1 cellular context compared by ENCODE assay signal in the genomic region with DNA sequence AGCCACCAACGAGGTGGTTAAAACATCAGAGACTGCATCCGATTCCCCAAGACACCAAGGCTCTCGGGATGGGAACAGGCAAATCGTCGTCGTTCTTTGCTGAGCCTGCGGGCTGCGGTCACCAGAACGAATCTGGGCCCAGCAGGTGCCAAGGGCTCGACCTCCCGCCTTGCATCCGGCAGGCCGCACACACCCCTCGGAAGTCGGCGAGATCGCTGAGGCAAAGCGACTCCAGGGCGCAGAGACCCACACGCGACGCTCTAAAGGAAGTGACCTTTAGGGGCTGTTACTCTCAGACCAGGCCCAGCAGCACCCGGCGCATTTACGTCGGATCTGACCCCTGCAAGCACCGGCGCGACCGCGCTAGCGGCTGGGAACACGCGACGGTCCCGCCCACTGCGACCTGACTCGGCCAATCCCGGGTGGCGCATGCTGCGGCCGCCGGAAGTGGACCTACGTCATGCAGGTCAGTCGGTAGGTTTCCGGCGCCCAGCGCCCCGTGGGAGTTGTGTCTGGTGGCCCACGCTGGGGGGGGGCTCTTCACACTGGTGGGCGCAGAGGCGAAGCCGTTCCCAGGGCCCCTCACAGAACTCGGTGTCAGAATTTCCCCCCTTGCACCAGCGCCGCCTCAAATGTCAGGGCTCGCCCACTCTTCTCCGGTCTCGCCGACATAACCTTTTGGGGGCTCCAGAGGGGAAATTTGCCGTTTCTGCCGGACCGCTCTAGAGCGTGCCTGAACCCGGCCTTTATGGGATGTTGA.
A peak's percentile ranks its signal among the peaks of the same experiment; 100 is the strongest.
TF ChIP-seq lines count a peak whose summit lies in the region.

No MANE protein-coding gene starts in this region.

TF ChIP-seq in HepG2, 621 proteins besides CTCF, POLR2A, EP300 and RAD21 (continued from another document and continues in another):
- TF ChIP-seq, protein P1, sequence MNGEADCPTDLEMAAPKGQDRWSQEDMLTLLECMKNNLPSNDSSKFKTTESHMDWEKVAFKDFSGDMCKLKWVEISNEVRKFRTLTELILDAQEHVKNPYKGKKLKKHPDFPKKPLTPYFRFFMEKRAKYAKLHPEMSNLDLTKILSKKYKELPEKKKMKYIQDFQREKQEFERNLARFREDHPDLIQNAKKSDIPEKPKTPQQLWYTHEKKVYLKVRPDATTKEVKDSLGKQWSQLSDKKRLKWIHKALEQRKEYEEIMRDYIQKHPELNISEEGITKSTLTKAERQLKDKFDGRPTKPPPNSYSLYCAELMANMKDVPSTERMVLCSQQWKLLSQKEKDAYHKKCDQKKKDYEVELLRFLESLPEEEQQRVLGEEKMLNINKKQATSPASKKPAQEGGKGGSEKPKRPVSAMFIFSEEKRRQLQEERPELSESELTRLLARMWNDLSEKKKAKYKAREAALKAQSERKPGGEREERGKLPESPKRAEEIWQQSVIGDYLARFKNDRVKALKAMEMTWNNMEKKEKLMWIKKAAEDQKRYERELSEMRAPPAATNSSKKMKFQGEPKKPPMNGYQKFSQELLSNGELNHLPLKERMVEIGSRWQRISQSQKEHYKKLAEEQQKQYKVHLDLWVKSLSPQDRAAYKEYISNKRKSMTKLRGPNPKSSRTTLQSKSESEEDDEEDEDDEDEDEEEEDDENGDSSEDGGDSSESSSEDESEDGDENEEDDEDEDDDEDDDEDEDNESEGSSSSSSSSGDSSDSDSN (CRISPR knock-in tag; IDR thresholded peaks at IDR 0.05) = peak; percentile 56
- TF ChIP-seq CAMTA2 (CRISPR knock-in tag; IDR thresholded peaks at IDR 0.05; ENCODE audit: borderline replicate concordance) (peak; percentile 3; the same call in 1 of the 2 replicates), FIP1L1 (IDR thresholded peaks at IDR 0.05; ENCODE audit: borderline replicate concordance, insufficient read depth, low read depth, low read length) (no peak), JDP2 (CRISPR knock-in tag; IDR thresholded peaks at IDR 0.05; ENCODE audit: borderline replicate concordance) (no peak), CHD2 (IDR thresholded peaks at IDR 0.05; ENCODE audit: low read depth, low read length) (no peak), ZNF7 (CRISPR knock-in tag; IDR thresholded peaks at IDR 0.05) (no peak), KLF9 (CRISPR knock-in tag; IDR thresholded peaks at IDR 0.05; ENCODE audit: low read depth) (no peak), ZNF550 (CRISPR knock-in tag; IDR thresholded peaks at IDR 0.05; ENCODE audit: borderline replicate concordance) (no peak), ZSCAN30 (CRISPR knock-in tag; IDR thresholded peaks at IDR 0.05) (no peak), ZNF260 (CRISPR knock-in tag; IDR thresholded peaks at IDR 0.05; ENCODE audit: borderline replicate concordance, low read depth) (no peak), ZNF570 (CRISPR knock-in tag; IDR thresholded peaks at IDR 0.05; ENCODE audit: borderline replicate concordance) (no peak), RBM39 (IDR thresholded peaks at IDR 0.05; ENCODE audit: low read depth, low read length, poor library complexity, severe bottlenecking) (peak; percentile 64), ZIK1 (CRISPR knock-in tag; IDR thresholded peaks at IDR 0.05; ENCODE audit: borderline replicate concordance, low read depth) (0 out of 2 replicates have a peak, but pooled peaks have one; percentile 33), ZNF282 (IDR thresholded peaks at IDR 0.05; ENCODE audit: partially characterized antibody) (no peak), NONO (IDR thresholded peaks at IDR 0.05) (no peak), NONO (CRISPR knock-in tag; conservative IDR thresholded peaks at IDR 0.05) (peak; percentile 57; the same call in 1 of the 2 replicates), MED1 (CRISPR knock-in tag; IDR thresholded peaks at IDR 0.05) (no peak; the same call in 1 of the 2 replicates), NFE2L1 (CRISPR knock-in tag; IDR thresholded peaks at IDR 0.05; ENCODE audit: borderline replicate concordance) (no peak; the same call in 1 of the 2 replicates), ARNT2 (CRISPR knock-in tag; IDR thresholded peaks at IDR 0.05; ENCODE audit: low read depth) (no peak), NFE2L2 (IDR thresholded peaks at IDR 0.05; ENCODE audit: low read length) (no peak), FOSL1 (CRISPR knock-in tag; IDR thresholded peaks at IDR 0.05; ENCODE audit: borderline replicate concordance) (no peak), ZNF749 (CRISPR knock-in tag; IDR thresholded peaks at IDR 0.05; ENCODE audit: borderline replicate concordance) (no peak), MTA1 (CRISPR knock-in tag; IDR thresholded peaks at IDR 0.05; ENCODE audit: borderline replicate concordance) (no peak), ZNF3 (CRISPR knock-in tag; IDR thresholded peaks at IDR 0.05) (0 out of 2 replicates have a peak, but pooled peaks have one; percentile 24), IKZF4 (CRISPR knock-in tag; IDR thresholded peaks at IDR 0.05; ENCODE audit: borderline replicate concordance, low read depth, not compliant biosample characterization) (no peak), KDM2A (CRISPR knock-in tag; IDR thresholded peaks at IDR 0.05; ENCODE audit: borderline replicate concordance, low read depth) (peak; percentile 84), FOXK2 (IDR thresholded peaks at IDR 0.05) (no peak)
- TF ChIP-seq, protein P2, sequence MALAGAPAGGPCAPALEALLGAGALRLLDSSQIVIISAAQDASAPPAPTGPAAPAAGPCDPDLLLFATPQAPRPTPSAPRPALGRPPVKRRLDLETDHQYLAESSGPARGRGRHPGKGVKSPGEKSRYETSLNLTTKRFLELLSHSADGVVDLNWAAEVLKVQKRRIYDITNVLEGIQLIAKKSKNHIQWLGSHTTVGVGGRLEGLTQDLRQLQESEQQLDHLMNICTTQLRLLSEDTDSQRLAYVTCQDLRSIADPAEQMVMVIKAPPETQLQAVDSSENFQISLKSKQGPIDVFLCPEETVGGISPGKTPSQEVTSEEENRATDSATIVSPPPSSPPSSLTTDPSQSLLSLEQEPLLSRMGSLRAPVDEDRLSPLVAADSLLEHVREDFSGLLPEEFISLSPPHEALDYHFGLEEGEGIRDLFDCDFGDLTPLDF (CRISPR knock-in tag; IDR thresholded peaks at IDR 0.05) = no peak
- TF ChIP-seq, protein P3, sequence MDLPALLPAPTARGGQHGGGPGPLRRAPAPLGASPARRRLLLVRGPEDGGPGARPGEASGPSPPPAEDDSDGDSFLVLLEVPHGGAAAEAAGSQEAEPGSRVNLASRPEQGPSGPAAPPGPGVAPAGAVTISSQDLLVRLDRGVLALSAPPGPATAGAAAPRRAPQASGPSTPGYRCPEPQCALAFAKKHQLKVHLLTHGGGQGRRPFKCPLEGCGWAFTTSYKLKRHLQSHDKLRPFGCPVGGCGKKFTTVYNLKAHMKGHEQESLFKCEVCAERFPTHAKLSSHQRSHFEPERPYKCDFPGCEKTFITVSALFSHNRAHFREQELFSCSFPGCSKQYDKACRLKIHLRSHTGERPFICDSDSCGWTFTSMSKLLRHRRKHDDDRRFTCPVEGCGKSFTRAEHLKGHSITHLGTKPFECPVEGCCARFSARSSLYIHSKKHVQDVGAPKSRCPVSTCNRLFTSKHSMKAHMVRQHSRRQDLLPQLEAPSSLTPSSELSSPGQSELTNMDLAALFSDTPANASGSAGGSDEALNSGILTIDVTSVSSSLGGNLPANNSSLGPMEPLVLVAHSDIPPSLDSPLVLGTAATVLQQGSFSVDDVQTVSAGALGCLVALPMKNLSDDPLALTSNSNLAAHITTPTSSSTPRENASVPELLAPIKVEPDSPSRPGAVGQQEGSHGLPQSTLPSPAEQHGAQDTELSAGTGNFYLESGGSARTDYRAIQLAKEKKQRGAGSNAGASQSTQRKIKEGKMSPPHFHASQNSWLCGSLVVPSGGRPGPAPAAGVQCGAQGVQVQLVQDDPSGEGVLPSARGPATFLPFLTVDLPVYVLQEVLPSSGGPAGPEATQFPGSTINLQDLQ (CRISPR knock-in tag; IDR thresholded peaks at IDR 0.05) = no peak
- TF ChIP-seq, protein P4, sequence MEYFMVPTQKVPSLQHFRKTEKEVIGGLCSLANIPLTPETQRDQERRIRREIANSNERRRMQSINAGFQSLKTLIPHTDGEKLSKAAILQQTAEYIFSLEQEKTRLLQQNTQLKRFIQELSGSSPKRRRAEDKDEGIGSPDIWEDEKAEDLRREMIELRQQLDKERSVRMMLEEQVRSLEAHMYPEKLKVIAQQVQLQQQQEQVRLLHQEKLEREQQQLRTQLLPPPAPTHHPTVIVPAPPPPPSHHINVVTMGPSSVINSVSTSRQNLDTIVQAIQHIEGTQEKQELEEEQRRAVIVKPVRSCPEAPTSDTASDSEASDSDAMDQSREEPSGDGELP (IDR thresholded peaks at IDR 0.05; ENCODE audit: borderline replicate concordance, low read depth) = no peak; the same call in 1 of the 2 replicates
- TF ChIP-seq, protein P5, sequence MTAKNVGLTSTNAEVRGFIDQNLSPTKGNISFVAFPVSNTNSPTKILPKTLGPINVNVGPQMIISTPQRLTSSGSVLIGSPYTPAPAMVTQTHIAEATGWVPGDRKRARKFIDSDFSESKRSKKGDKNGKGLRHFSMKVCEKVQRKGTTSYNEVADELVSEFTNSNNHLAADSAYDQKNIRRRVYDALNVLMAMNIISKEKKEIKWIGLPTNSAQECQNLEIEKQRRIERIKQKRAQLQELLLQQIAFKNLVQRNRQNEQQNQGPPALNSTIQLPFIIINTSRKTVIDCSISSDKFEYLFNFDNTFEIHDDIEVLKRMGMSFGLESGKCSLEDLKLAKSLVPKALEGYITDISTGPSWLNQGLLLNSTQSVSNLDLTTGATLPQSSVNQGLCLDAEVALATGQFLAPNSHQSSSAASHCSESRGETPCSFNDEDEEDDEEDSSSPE (CRISPR knock-in tag; IDR thresholded peaks at IDR 0.05) = no peak
- TF ChIP-seq, protein P6, sequence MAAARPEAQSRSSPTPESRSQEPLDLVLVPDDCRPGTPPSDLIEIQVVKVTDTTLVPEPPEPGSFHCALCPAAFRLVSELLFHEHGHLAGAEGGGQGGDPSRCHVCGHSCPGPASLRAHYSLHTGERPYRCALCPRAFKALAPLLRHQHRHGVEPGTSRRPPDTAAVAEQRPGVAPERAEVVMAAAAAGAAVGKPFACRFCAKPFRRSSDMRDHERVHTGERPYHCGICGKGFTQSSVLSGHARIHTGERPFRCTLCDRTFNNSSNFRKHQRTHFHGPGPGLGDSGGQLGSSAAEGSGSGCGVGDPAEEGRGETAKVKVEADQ (CRISPR knock-in tag; IDR thresholded peaks at IDR 0.05; ENCODE audit: borderline replicate concordance) = no peak
- TF ChIP-seq, protein P7, sequence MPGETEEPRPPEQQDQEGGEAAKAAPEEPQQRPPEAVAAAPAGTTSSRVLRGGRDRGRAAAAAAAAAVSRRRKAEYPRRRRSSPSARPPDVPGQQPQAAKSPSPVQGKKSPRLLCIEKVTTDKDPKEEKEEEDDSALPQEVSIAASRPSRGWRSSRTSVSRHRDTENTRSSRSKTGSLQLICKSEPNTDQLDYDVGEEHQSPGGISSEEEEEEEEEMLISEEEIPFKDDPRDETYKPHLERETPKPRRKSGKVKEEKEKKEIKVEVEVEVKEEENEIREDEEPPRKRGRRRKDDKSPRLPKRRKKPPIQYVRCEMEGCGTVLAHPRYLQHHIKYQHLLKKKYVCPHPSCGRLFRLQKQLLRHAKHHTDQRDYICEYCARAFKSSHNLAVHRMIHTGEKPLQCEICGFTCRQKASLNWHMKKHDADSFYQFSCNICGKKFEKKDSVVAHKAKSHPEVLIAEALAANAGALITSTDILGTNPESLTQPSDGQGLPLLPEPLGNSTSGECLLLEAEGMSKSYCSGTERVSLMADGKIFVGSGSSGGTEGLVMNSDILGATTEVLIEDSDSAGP (CRISPR knock-in tag; IDR thresholded peaks at IDR 0.05; ENCODE audit: borderline replicate concordance) = peak; percentile 82; the same call in 1 of the 2 replicates
- TF ChIP-seq, protein P8, sequence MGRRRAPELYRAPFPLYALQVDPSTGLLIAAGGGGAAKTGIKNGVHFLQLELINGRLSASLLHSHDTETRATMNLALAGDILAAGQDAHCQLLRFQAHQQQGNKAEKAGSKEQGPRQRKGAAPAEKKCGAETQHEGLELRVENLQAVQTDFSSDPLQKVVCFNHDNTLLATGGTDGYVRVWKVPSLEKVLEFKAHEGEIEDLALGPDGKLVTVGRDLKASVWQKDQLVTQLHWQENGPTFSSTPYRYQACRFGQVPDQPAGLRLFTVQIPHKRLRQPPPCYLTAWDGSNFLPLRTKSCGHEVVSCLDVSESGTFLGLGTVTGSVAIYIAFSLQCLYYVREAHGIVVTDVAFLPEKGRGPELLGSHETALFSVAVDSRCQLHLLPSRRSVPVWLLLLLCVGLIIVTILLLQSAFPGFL (CRISPR knock-in tag; IDR thresholded peaks at IDR 0.05) = no peak
- TF ChIP-seq, protein P9, sequence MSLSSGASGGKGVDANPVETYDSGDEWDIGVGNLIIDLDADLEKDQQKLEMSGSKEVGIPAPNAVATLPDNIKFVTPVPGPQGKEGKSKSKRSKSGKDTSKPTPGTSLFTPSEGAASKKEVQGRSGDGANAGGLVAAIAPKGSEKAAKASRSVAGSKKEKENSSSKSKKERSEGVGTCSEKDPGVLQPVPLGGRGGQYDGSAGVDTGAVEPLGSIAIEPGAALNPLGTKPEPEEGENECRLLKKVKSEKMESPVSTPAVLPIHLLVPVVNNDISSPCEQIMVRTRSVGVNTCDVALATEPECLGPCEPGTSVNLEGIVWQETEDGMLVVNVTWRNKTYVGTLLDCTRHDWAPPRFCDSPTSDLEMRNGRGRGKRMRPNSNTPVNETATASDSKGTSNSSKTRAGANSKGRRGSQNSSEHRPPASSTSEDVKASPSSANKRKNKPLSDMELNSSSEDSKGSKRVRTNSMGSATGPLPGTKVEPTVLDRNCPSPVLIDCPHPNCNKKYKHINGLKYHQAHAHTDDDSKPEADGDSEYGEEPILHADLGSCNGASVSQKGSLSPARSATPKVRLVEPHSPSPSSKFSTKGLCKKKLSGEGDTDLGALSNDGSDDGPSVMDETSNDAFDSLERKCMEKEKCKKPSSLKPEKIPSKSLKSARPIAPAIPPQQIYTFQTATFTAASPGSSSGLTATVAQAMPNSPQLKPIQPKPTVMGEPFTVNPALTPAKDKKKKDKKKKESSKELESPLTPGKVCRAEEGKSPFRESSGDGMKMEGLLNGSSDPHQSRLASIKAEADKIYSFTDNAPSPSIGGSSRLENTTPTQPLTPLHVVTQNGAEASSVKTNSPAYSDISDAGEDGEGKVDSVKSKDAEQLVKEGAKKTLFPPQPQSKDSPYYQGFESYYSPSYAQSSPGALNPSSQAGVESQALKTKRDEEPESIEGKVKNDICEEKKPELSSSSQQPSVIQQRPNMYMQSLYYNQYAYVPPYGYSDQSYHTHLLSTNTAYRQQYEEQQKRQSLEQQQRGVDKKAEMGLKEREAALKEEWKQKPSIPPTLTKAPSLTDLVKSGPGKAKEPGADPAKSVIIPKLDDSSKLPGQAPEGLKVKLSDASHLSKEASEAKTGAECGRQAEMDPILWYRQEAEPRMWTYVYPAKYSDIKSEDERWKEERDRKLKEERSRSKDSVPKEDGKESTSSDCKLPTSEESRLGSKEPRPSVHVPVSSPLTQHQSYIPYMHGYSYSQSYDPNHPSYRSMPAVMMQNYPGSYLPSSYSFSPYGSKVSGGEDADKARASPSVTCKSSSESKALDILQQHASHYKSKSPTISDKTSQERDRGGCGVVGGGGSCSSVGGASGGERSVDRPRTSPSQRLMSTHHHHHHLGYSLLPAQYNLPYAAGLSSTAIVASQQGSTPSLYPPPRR (CRISPR knock-in tag; IDR thresholded peaks at IDR 0.05; ENCODE audit: borderline replicate concordance) = no peak
- TF ChIP-seq, protein P10, sequence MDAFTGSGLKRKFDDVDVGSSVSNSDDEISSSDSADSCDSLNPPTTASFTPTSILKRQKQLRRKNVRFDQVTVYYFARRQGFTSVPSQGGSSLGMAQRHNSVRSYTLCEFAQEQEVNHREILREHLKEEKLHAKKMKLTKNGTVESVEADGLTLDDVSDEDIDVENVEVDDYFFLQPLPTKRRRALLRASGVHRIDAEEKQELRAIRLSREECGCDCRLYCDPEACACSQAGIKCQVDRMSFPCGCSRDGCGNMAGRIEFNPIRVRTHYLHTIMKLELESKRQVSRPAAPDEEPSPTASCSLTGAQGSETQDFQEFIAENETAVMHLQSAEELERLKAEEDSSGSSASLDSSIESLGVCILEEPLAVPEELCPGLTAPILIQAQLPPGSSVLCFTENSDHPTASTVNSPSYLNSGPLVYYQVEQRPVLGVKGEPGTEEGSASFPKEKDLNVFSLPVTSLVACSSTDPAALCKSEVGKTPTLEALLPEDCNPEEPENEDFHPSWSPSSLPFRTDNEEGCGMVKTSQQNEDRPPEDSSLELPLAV (CRISPR knock-in tag; conservative IDR thresholded peaks at IDR 0.05; ENCODE audit: low read depth) = no peak
